Comparison of ENCODE assay signal across 9 cellular contexts in genomic region chr1:223747838-223748335, GRCh38. TPM values are rescaled to one million over a fixed set of nuclear protein-coding genes. Genes with fewer than 3 reads are reported as not detected.
A peak's percentile ranks its signal among the peaks of the same experiment; 100 is the strongest.
DNase-seq lines count a peak whose midpoint lies in the region; ATAC-seq, FAIRE-seq and TF ChIP-seq lines count a peak whose summit lies in the region.
"Had no signal": no experiment of that assay in that cellular context is flagged by ENCODE, and none has a peak within 500 bp of the region (broad histone marks: within the 10 kb centered on the region; RNA-seq: fewer than 3 reads in every experiment).

No MANE protein-coding gene starts in this region.

- no peaks in the 10 kb centered on the region for H3K9me3 Mint-ChIP-seq in activated CD4-positive, alpha-beta memory T cell treated with anti-CD3 and anti-CD28 coated beads, Interleukin-2, amount 10 ng/mL, durations not matched to agents 7 days and 5 days

- no peaks in the 10 kb centered on the region for H3K27me3 Mint-ChIP-seq in activated CD4-positive, alpha-beta memory T cell treated with anti-CD3 and anti-CD28 coated beads, Interleukin-2, amount 10 ng/mL, durations not matched to agents 7 days and 5 days

- DNase-seq in activated CD4-positive, alpha-beta memory T cell treated with anti-CD3 and anti-CD28 coated beads, Interleukin-2, amount 10 ng/mL, durations not matched to agents 7 days and 5 days = peak; percentile 20
- DNase-seq in left ventricle myocardium superior = peak; percentile 67
- no peak for DNase-seq in stimulated activated naive CD8-positive, alpha-beta T cell treated with anti-CD3 and anti-CD28 coated beads, Interleukin-15, Interleukin-2, amounts not matched to agents 100 U/mL and 50 U/mL, for 24 hours
- DNase-seq in GM12891 (ENCODE audit: insufficient read length, low spot score) = no peak
- DNase-seq in NCI-H526 treated with DMSO at 0.1 percent for 48 hours (lab: John Stamatoyannopoulos, UW) = no peak

- CTCF ChIA-PET in activated CD4-positive, alpha-beta memory T cell treated with anti-CD3 and anti-CD28 coated beads, Interleukin-2, amount 10 ng/mL, durations not matched to agents 7 days and 5 days (lab: Charles Lee) = interaction anchor here (2.1 to 4.1 kb wide), 6 partner anchors 20 to 97 kb away, joined by 9 to 56 read pairs (median 36); partner anchors contain the start of gene CAPN2

- intact Hi-C loops in left ventricle myocardium superior (cut with micrococcal nuclease) = loop anchor here (5.0 kb wide), 1 partner anchor 36 kb away; the partner anchor contains the start of gene CAPN2

- POLR2A ChIA-PET in activated CD4-positive, alpha-beta memory T cell treated with anti-CD3 and anti-CD28 coated beads, Interleukin-2, amount 10 ng/mL, durations not matched to agents 7 days and 5 days (lab: Charles Lee) = interaction anchor here (0.8 to 4.0 kb wide), 9 partner anchors 19 to 47 kb away, joined by 3 to 35 read pairs (median 7); partner anchors contain the start of gene CAPN2

- FAIRE-seq in GM12891 (lab: Jason Lieb, UNC) = no peak
- FAIRE-seq: K562 had no signal

- peaks cover 80% of the 10 kb centered on the region for H3K36me3 Mint-ChIP-seq in activated CD4-positive, alpha-beta memory T cell treated with anti-CD3 and anti-CD28 coated beads, Interleukin-2, amount 10 ng/mL, durations not matched to agents 7 days and 5 days (ENCODE audit: low read depth)

- ATAC-seq in GM21619 (IDR thresholded peaks at IDR 0.05; ENCODE audit: unreplicated experiment) (peak; percentile 12), left ventricle myocardium superior (peak; percentile 27), HG02973 (IDR thresholded peaks at IDR 0.05; ENCODE audit: unreplicated experiment) (no peak), GM19397 (IDR thresholded peaks at IDR 0.05; ENCODE audit: unreplicated experiment) (no peak)
- peak; percentile 29 for ATAC-seq in stimulated activated naive CD8-positive, alpha-beta T cell treated with anti-CD3 and anti-CD28 coated beads, Interleukin-15, Interleukin-2, amounts not matched to agents 100 U/mL and 50 U/mL, for 24 hours

- TF ChIP-seq POLR2A in GM12891 (IDR thresholded peaks at IDR 0.05; ENCODE audit: low read depth, low read length) = no peak

- no peak overlapping the region for H3K4me3 Mint-ChIP-seq in activated CD4-positive, alpha-beta memory T cell treated with anti-CD3 and anti-CD28 coated beads, Interleukin-2, amount 10 ng/mL, durations not matched to agents 7 days and 5 days

- H3K4me1 Mint-ChIP-seq in activated CD4-positive, alpha-beta memory T cell treated with anti-CD3 and anti-CD28 coated beads, Interleukin-2, amount 10 ng/mL, durations not matched to agents 7 days and 5 days = peaks cover 31% of the 10 kb centered on the region

- peak overlapping the region; percentile 69 for H3K27ac Mint-ChIP-seq in activated CD4-positive, alpha-beta memory T cell treated with anti-CD3 and anti-CD28 coated beads, Interleukin-2, amount 10 ng/mL, durations not matched to agents 7 days and 5 days

TF ChIP-seq in GM12891, 5 proteins besides CTCF, POLR2A, EP300 and RAD21:
- TF ChIP-seq POLR2AphosphoS5 (IDR thresholded peaks at IDR 0.05; ENCODE audit: low read depth, low read length) (no peak), SPI1 (IDR thresholded peaks at IDR 0.05; ENCODE audit: low read depth, low read length) (no peak), PAX5 (IDR thresholded peaks at IDR 0.05; ENCODE audit: insufficient read depth, low read length, severe bottlenecking) (no peak), TAF1 (IDR thresholded peaks at IDR 0.05; ENCODE audit: low read depth, low read length) (no peak), POU2F2 (IDR thresholded peaks at IDR 0.05; ENCODE audit: low read depth, low read length) (no peak)

RNA-seq across cellular contexts. Expression of gene CAPN2, which starts 35.5 kb away (rescaled TPM):
- 100 to 1,000 TPM; 263 TPM for total RNA-seq in activated CD4-positive, alpha-beta memory T cell treated with anti-CD3 and anti-CD28 coated beads, Interleukin-2, amount 10 ng/mL, durations not matched to agents 7 days and 5 days
- 76.9 TPM for total RNA-seq in left ventricle myocardium superior
- 1.9 TPM for polyA plus RNA-seq in GM12891 (2012; ENCODE audit: low read depth, missing spikeins)

Comparison
In these comparisons a context has a peak if more than half of its experiments do, and no peak if none do; other contexts are left out.
1. ATAC-seq: peak in GM21619 (single experiment), left ventricle myocardium superior (single experiment) and stimulated activated naive CD8-positive, alpha-beta T cell treated with anti-CD3 and anti-CD28 coated beads, Interleukin-15, Interleukin-2, amounts not matched to agents 100 U/mL and 50 U/mL, for 24 hours (single experiment); none in HG02973 (single experiment) and GM19397 (single experiment).
2. DNase-seq: peak in activated CD4-positive, alpha-beta memory T cell treated with anti-CD3 and anti-CD28 coated beads, Interleukin-2, amount 10 ng/mL, durations not matched to agents 7 days and 5 days (single experiment) and left ventricle myocardium superior (single experiment); none in stimulated activated naive CD8-positive, alpha-beta T cell treated with anti-CD3 and anti-CD28 coated beads, Interleukin-15, Interleukin-2, amounts not matched to agents 100 U/mL and 50 U/mL, for 24 hours (single experiment), GM12891 (single experiment) and NCI-H526 treated with DMSO at 0.1 percent for 48 hours (single experiment).